20 cellular contexts compared by ENCODE assay signal in genomic region chrX:138917781-138918180, GRCh38.
DNase-seq lines count a peak whose midpoint lies in the region; FAIRE-seq and TF ChIP-seq lines count a peak whose summit lies in the region.
"Had no signal": no experiment of that assay in that cellular context is flagged by ENCODE, and none has a peak within 500 bp of the region (broad histone marks: within the 10 kb centered on the region; RNA-seq: fewer than 3 reads in every experiment).

No MANE protein-coding gene starts in this region.

- H3K4me1 ChIP-seq in astrocyte (ENCODE audit: insufficient read depth, low read length): no peaks in the 10 kb centered on the region
- H3K4me1 ChIP-seq: gastrocnemius medialis had no signal

- H3K4me3 ChIP-seq in astrocyte (ENCODE audit: insufficient read depth, low read depth, low read length) (no peak overlapping the region), fibroblast of villous mesenchyme (ENCODE audit: low read depth, low read length) (no peak overlapping the region)
- H3K4me3 ChIP-seq: gastrocnemius medialis, smooth muscle cell had no signal

- H3K9me3 ChIP-seq in astrocyte (ENCODE audit: insufficient read depth, low read depth, low read length): no peaks in the 10 kb centered on the region
- H3K9me3 ChIP-seq: gastrocnemius medialis had no signal

- H3K4me1 Mint-ChIP-seq in astrocyte (ENCODE audit: low read depth, unreplicated experiment): peaks cover 7% of the 10 kb centered on the region
- H3K4me1 Mint-ChIP-seq: activated naive CD8-positive, alpha-beta T cell treated with anti-CD3 and anti-CD28 coated beads, Interleukin-2, amount 50 U/mL, for 24 hours had no signal

- H3K4me2 ChIP-seq in astrocyte (ENCODE audit: low read length): peak overlapping the region; percentile 50
- H3K4me2 ChIP-seq: smooth muscle cell had no signal

- H3K79me2 ChIP-seq in astrocyte (ENCODE audit: insufficient read depth, low read length): no peaks in the 10 kb centered on the region

- no peaks in the 10 kb centered on the region for H3K9me3 Mint-ChIP-seq in astrocyte (ENCODE audit: unreplicated experiment)
- H3K9me3 Mint-ChIP-seq: activated naive CD8-positive, alpha-beta T cell treated with anti-CD3 and anti-CD28 coated beads, Interleukin-2, amount 50 U/mL, for 24 hours; activated T-helper 2 cell treated with anti-CD3 and anti-CD28 coated beads, Interferon-gamma antibody, Interleukin-2, Interleukin-4, amounts not matched to agents 10 μg/mL and 5 μg/mL and 100 μg/mL, durations not matched to agents 14 hours and 24 hours and 36 hours had no signal

- H4K20me1 ChIP-seq in astrocyte (ENCODE audit: insufficient read depth, low read length): no peaks in the 10 kb centered on the region

- no peaks in the 10 kb centered on the region for H3K36me3 ChIP-seq in astrocyte (ENCODE audit: insufficient read depth, low read length)
- H3K36me3 ChIP-seq: gastrocnemius medialis had no signal

- H3K36me3 Mint-ChIP-seq in astrocyte (ENCODE audit: low read depth, unreplicated experiment): no peaks in the 10 kb centered on the region
- H3K36me3 Mint-ChIP-seq: CD14-positive monocyte had no signal

- TF ChIP-seq CTCF in astrocyte (IDR thresholded peaks at IDR 0.05; ENCODE audit: insufficient read depth, low read depth, low read length) (no peak), fibroblast of villous mesenchyme (IDR thresholded peaks at IDR 0.05; ENCODE audit: insufficient read depth, low read depth, low read length) (no peak)

- no peak overlapping the region for H3K4me3 Mint-ChIP-seq in astrocyte (ENCODE audit: unreplicated experiment)
- H3K4me3 Mint-ChIP-seq: activated naive CD8-positive, alpha-beta T cell treated with anti-CD3 and anti-CD28 coated beads, Interleukin-2, amount 50 U/mL, for 24 hours; CD14-positive monocyte; effector memory CD8-positive, alpha-beta T cell; HFFc6 had no signal

- no peak overlapping the region for H2AFZ ChIP-seq in astrocyte (ENCODE audit: low read depth, low read length)

- no peaks in the 10 kb centered on the region for H3K27me3 ChIP-seq in astrocyte (ENCODE audit: insufficient read depth, low read length)
- H3K27me3 ChIP-seq: gastrocnemius medialis had no signal

- H3K9ac ChIP-seq in astrocyte (ENCODE audit: low read length): no peak overlapping the region

- DNase-seq in GM04503 (ENCODE audit: low read depth) (peak; percentile 74), astrocyte (ENCODE audit: low read depth) (peak; percentile 75), fibroblast of villous mesenchyme (ENCODE audit: low read depth) (peak; percentile 52), NCI-H82 (lab: John Stamatoyannopoulos, UW) (no peak), cerebellum (ENCODE audit: low spot score) (no peak), globus pallidus (ENCODE audit: low spot score) (no peak)
- no peak for DNase-seq in stimulated activated CD4-positive, alpha-beta T cell treated with anti-CD3 and anti-CD28 coated beads, Interleukin-15, amount 100 ng/mL, for 24 hours
- DNase-seq: activated CD4-positive, CD25-positive, alpha-beta regulatory T cell treated with anti-CD3 and anti-CD28 coated beads, Interleukin-2, amount 50 U/mL, for 72 hours; activated naive CD8-positive, alpha-beta T cell treated with anti-CD3 and anti-CD28 coated beads, Interleukin-2, amount 50 U/mL, for 24 hours; central memory CD4-positive, alpha-beta T cell; effector memory CD8-positive, alpha-beta T cell; gastrocnemius medialis; HFFc6; left ventricle myocardium superior; NCI-H2029; NCI-H510A; T-helper 9 cell had no signal

- no peaks in the 10 kb centered on the region for H3K27me3 Mint-ChIP-seq in astrocyte (ENCODE audit: low read depth, unreplicated experiment)
- H3K27me3 Mint-ChIP-seq: activated naive CD8-positive, alpha-beta T cell treated with anti-CD3 and anti-CD28 coated beads, Interleukin-2, amount 50 U/mL, for 24 hours; effector memory CD8-positive, alpha-beta T cell had no signal

- no peak overlapping the region for H3K27ac ChIP-seq in astrocyte (ENCODE audit: low read depth, low read length)
- H3K27ac ChIP-seq: gastrocnemius medialis had no signal

- peak; percentile 99 for FAIRE-seq in astrocyte (lab: Jason Lieb, UNC)

- H3K27ac Mint-ChIP-seq in astrocyte (ENCODE audit: unreplicated experiment): no peak overlapping the region
- H3K27ac Mint-ChIP-seq: activated naive CD8-positive, alpha-beta T cell treated with anti-CD3 and anti-CD28 coated beads, Interleukin-2, amount 50 U/mL, for 24 hours; activated T-helper 2 cell treated with anti-CD3 and anti-CD28 coated beads, Interferon-gamma antibody, Interleukin-2, Interleukin-4, amounts not matched to agents 10 μg/mL and 5 μg/mL and 100 μg/mL, durations not matched to agents 14 hours and 24 hours and 36 hours; CD14-positive monocyte; effector memory CD8-positive, alpha-beta T cell; HFFc6 had no signal

Comparison
In these comparisons a context has a peak if more than half of its experiments do, and no peak if none do; other contexts are left out.
1. DNase-seq: peak in GM04503 (single experiment), astrocyte (single experiment) and fibroblast of villous mesenchyme (single experiment); none in NCI-H82 (single experiment), stimulated activated CD4-positive, alpha-beta T cell treated with anti-CD3 and anti-CD28 coated beads, Interleukin-15, amount 100 ng/mL, for 24 hours (single experiment), cerebellum (single experiment) and globus pallidus (single experiment).